Comparison of ENCODE assay signal across 9 cellular contexts in the genomic region with DNA sequence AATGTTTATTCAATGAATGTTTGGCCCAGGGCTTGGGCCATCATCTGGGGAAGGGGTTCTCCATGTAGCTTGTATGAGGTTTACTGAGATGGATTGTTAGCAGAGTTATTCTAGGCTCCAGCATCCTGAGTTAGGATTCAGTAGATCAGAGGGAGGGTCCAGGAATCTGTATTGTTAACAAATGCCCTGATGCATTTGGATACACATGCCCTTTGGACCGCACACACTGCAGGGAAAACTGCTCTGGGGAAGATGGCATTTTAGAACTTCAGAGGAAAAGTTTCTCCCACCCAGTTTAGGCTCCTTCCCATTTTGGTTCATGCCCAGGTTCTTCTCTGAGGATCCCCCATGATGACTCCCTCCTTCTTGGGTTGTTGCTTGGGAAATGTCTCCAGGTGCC.
"Had no signal": no experiment of that assay in that cellular context is flagged by ENCODE, and none has a peak within 500 bp of the region (broad histone marks: within the 10 kb centered on the region; RNA-seq: fewer than 3 reads in every experiment).

No MANE protein-coding gene starts in this region.

- ATAC-seq: HCT116, K562 had no signal

- H3K9me3 ChIP-seq: HAP-1 had no signal

- H3K4me1 ChIP-seq: HAP-1 had no signal

- H3K36me3 ChIP-seq: HAP-1 had no signal

- FAIRE-seq: K562 had no signal

- DNase-seq: GOT3, H7, HFFc6, IMR-90, KG1 had no signal

- H3K27ac ChIP-seq: HL-60 had no signal

- H3K4me3 ChIP-seq: HAP-1, K562 had no signal
